10 cellular contexts compared by ENCODE assay signal in the genomic region with DNA sequence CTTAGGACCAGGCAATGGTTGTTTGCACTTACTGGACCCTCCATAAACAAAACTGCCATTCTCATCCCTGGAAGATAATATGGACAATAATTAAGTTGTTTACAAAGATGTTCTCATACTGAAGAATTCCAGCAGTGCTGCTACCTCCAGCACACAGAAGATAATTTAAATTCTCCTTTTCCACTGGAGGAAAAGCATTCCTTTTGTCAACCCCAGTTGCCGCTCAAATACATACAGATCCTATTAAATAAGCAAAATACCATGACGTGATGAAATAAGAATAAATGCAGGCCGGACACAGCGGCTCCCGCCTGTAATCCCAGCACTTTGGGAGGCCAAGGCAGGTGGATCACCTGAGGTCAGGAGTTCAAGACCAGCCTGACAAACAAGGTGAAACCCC. TPM values are rescaled to one million over a fixed set of nuclear protein-coding genes. Genes with fewer than 3 reads are reported as not detected.
A peak's percentile ranks its signal among the peaks of the same experiment; 100 is the strongest.
DNase-seq lines count a peak whose midpoint lies in the region; ATAC-seq and TF ChIP-seq lines count a peak whose summit lies in the region.
"Had no signal": no experiment of that assay in that cellular context is flagged by ENCODE, and none has a peak within 500 bp of the region (broad histone marks: within the 10 kb centered on the region; RNA-seq: fewer than 3 reads in every experiment).

No MANE protein-coding gene starts in this region.

- H3K27me3 ChIP-seq in RWPE2 (ENCODE audit: insufficient read depth, poor library complexity, severe bottlenecking) = no peaks in the 10 kb centered on the region
- no peaks in the 10 kb centered on the region for H3K27me3 ChIP-seq in muscle layer of colon (ENCODE audit: control insufficient read depth in 1 of 2, insufficient read depth in 2 of 2, low read length in 2 of 2)
- no peaks in the 10 kb centered on the region for H3K27me3 ChIP-seq in thyroid gland

- TF ChIP-seq CTCF in RWPE2 (IDR thresholded peaks at IDR 0.05; ENCODE audit: poor library complexity, severe bottlenecking) (no peak), choroid plexus epithelial cell (conservative IDR thresholded peaks at IDR 0.05; ENCODE audit: low read depth, low read length) (no peak), thyroid gland (IDR thresholded peaks at IDR 0.05) (no peak)

- intact Hi-C loops in thyroid gland (cut with DNase I) = no loop called here

- H3K27ac ChIP-seq in RWPE2 (ENCODE audit: poor library complexity, severe bottlenecking) (peak overlapping the region; percentile 36), muscle layer of colon (ENCODE audit: low read depth, low read length) (peak overlapping the region; percentile 4), thyroid gland (peak overlapping the region; percentile 39 to 86 (median 82))

- H3K36me3 ChIP-seq in RWPE2 (ENCODE audit: low read depth) (no peaks in the 10 kb centered on the region; the same call in 1 of the 2 replicates), muscle layer of colon (ENCODE audit: insufficient read depth, low read length) (peaks cover 27% of the 10 kb centered on the region), thyroid gland (no peaks in the 10 kb centered on the region)

- H3K4me3 ChIP-seq in RWPE2 (ENCODE audit: severe bottlenecking) (no peak overlapping the region), choroid plexus epithelial cell (ENCODE audit: low read depth, low read length) (peak overlapping the region; percentile 24), muscle layer of colon (ENCODE audit: low read depth in 1 of 2, low read length in 2 of 2) (peak overlapping the region in 1 of 2 donors; percentile 13), thyroid gland (replicated peaks in 1 of 3) (no peak overlapping the region)

- H3K4me1 ChIP-seq in RWPE2 (ENCODE audit: insufficient read depth, poor library complexity, severe bottlenecking) (peaks cover 11% of the 10 kb centered on the region), muscle layer of colon (ENCODE audit: insufficient read depth, low read length) (peaks cover 42% of the 10 kb centered on the region), thyroid gland (peaks cover 12 to 36% of the 10 kb centered on the region in 2 donors)

- 87 to 93% methylated on average over 5 of the region's 5 CpGs for WGBS in thyroid gland, 2 donors

- peak overlapping the region; percentile 30 for H3K9ac ChIP-seq in muscle layer of colon (ENCODE audit: low read length)

- no peak for DNase-seq in RWPE2 (ENCODE audit: low spot score)
- peak; percentile 62 for DNase-seq in choroid plexus epithelial cell (ENCODE audit: low read depth)
- no peak for DNase-seq in thyroid gland
- DNase-seq in SKM-1 treated with dmso at 0.1 percent for 144 hours (lab: John Stamatoyannopoulos, UW; ENCODE audit: unreplicated experiment) = no peak
- no peak for DNase-seq in T-helper 9 cell
- DNase-seq in activated CD8-positive, alpha-beta memory T cell treated with anti-CD3 and anti-CD28 coated beads, Interleukin-2, amount 50 U/mL, for 48 hours = no peak
- DNase-seq: activated naive CD8-positive, alpha-beta T cell treated with anti-CD3 and anti-CD28 coated beads, Interleukin-2, amount 10 ng/mL, durations not matched to agents 7 days and 5 days; NCI-H526; posterior cingulate gyrus had no signal

- ATAC-seq in RWPE2 (ENCODE audit: low read depth) = no peak

- no peak for TF ChIP-seq POLR2A in thyroid gland (IDR thresholded peaks at IDR 0.05)

- H3K9me3 ChIP-seq in RWPE2 (ENCODE audit: severe bottlenecking) (no peaks in the 10 kb centered on the region), muscle layer of colon (ENCODE audit: low read length) (no peaks in the 10 kb centered on the region), thyroid gland (no peaks in the 10 kb centered on the region)

RNA-seq across cellular contexts. Expression of a gene that starts 54.5 kb away (rescaled TPM):
- total RNA-seq in thyroid gland = 10 to 100 TPM; 34.4 to 86.4 (median 73.6) TPM

Comparison
In these comparisons a context has a peak if more than half of its experiments do, and no peak if none do; other contexts are left out.
1. H3K27ac ChIP-seq: peak in every context shown above with its lines; median percentile 82 in thyroid gland; 36 in RWPE2; 4 in muscle layer of colon.